10 cellular contexts compared by ENCODE assay signal in genomic region chr3:188697127-188697526, GRCh38.
DNase-seq lines count a peak whose midpoint lies in the region; ATAC-seq and FAIRE-seq lines count a peak whose summit lies in the region.
"Had no signal": no experiment of that assay in that cellular context is flagged by ENCODE, and none has a peak within 500 bp of the region (broad histone marks: within the 10 kb centered on the region; RNA-seq: fewer than 3 reads in every experiment).

No MANE protein-coding gene starts in this region.

- H3K36me3 ChIP-seq in HAP-1 (replicated peaks) = no peaks in the 10 kb centered on the region

- H3K27me3 Mint-ChIP-seq in activated T-cell treated with anti-CD3 and anti-CD28 coated beads, Interleukin-2, amount 50 U/mL, for 72 hours (ENCODE audit: low read depth) = peaks cover 24% of the 10 kb centered on the region
- H3K27me3 Mint-ChIP-seq: naive thymus-derived CD8-positive, alpha-beta T cell had no signal

- in situ Hi-C loops in HAP-1 (cut with MboI; ENCODE audit: low sequenced_read_pairs) = no loop called here

- H3K4me3 Mint-ChIP-seq in activated T-cell treated with anti-CD3 and anti-CD28 coated beads, Interleukin-2, amount 50 U/mL, for 72 hours = peak overlapping the region in 1 of 2 donors; percentile 33
- H3K4me3 Mint-ChIP-seq: naive thymus-derived CD8-positive, alpha-beta T cell had no signal

- peak; percentile 66 for FAIRE-seq in GM18507 (lab: Jason Lieb, UNC)

- no peak overlapping the region for H3K4me3 ChIP-seq in HAP-1

- ATAC-seq in GM19397 (IDR thresholded peaks at IDR 0.05; ENCODE audit: unreplicated experiment) (peak; percentile 75), HG03066 (IDR thresholded peaks at IDR 0.05; ENCODE audit: low read depth, unreplicated experiment) (peak; percentile 73), left lobe of liver (no peak)
- peak; percentile 40 to 53 for ATAC-seq in activated T-cell treated with anti-CD3 and anti-CD28 coated beads, Interleukin-2, amount 50 U/mL, for 72 hours (replicated peaks in 1 of 2)
- ATAC-seq: naive thymus-derived CD8-positive, alpha-beta T cell had no signal

- no peaks in the 10 kb centered on the region for H3K9me3 ChIP-seq in HAP-1

- no peak for DNase-seq in GM18507 (ENCODE audit: extremely low spot score, insufficient read length, low read depth)
- peak; percentile 36 to 43 for DNase-seq in activated T-cell treated with anti-CD3 and anti-CD28 coated beads, Interleukin-2, amount 50 U/mL, for 72 hours
- DNase-seq in OCI-M1 (lab: John Stamatoyannopoulos, UW) = no peak
- DNase-seq in left lobe of liver (ENCODE audit: low spot score) = no peak
- no peak for DNase-seq in HAP-1 (ENCODE audit: low spot score in 2 of 2)
- DNase-seq in NK-92 (lab: John Stamatoyannopoulos, UW; ENCODE audit: unreplicated experiment) = no peak
- DNase-seq: naive thymus-derived CD8-positive, alpha-beta T cell; NCI-H187 treated with DMSO at 0.1 percent for 48 hours had no signal

- H3K36me3 Mint-ChIP-seq in activated T-cell treated with anti-CD3 and anti-CD28 coated beads, Interleukin-2, amount 50 U/mL, for 72 hours (ENCODE audit: insufficient read depth in 2 of 2) = no peaks in the 10 kb centered on the region
- H3K36me3 Mint-ChIP-seq: naive thymus-derived CD8-positive, alpha-beta T cell had no signal

- H3K9me3 Mint-ChIP-seq in activated T-cell treated with anti-CD3 and anti-CD28 coated beads, Interleukin-2, amount 50 U/mL, for 72 hours = no peaks in the 10 kb centered on the region
- H3K9me3 Mint-ChIP-seq: naive thymus-derived CD8-positive, alpha-beta T cell had no signal

- H3K27me3 ChIP-seq in HAP-1 (ENCODE audit: low read depth) = no peaks in the 10 kb centered on the region

- no peak overlapping the region for H3K27ac Mint-ChIP-seq in activated T-cell treated with anti-CD3 and anti-CD28 coated beads, Interleukin-2, amount 50 U/mL, for 72 hours
- H3K27ac Mint-ChIP-seq: naive thymus-derived CD8-positive, alpha-beta T cell had no signal

- peaks cover 33% of the 10 kb centered on the region for H3K4me1 Mint-ChIP-seq in activated T-cell treated with anti-CD3 and anti-CD28 coated beads, Interleukin-2, amount 50 U/mL, for 72 hours (ENCODE audit: low read depth)

- no peaks in the 10 kb centered on the region for H3K4me1 ChIP-seq in HAP-1

Comparison
In these comparisons a context has a peak if more than half of its experiments do, and no peak if none do; other contexts are left out.
1. DNase-seq: peak in activated T-cell treated with anti-CD3 and anti-CD28 coated beads, Interleukin-2, amount 50 U/mL, for 72 hours (2 of 2); none in GM18507 (single experiment), OCI-M1 (single experiment), left lobe of liver (single experiment), HAP-1 (0 of 2) and NK-92 (single experiment).